24 cellular contexts compared by ENCODE assay signal in genomic region chr5:100726116-100726515, GRCh38.
DNase-seq lines count a peak whose midpoint lies in the region; ATAC-seq, FAIRE-seq and TF ChIP-seq lines count a peak whose summit lies in the region.
"Had no signal": no experiment of that assay in that cellular context is flagged by ENCODE, and none has a peak within 500 bp of the region (broad histone marks: within the 10 kb centered on the region; RNA-seq: fewer than 3 reads in every experiment).

No MANE protein-coding gene starts in this region.

- intact Hi-C loops in natural killer cell (cut with micrococcal nuclease) (no loop called here), GM12878 (cut with micrococcal nuclease; ENCODE audit: unreplicated experiment) (no loop called here)

- CTCF ChIA-PET in GM12878 (lab: Yijun Ruan, JAX), result interaction anchor here (1.1 to 1.7 kb wide), 2 partner anchors 10 to 48 kb away, joined by 3 read pairs; no protein-coding TSS in a partner anchor

- no peak overlapping the region for H3K27ac Mint-ChIP-seq in natural killer cell treated with Interleukin-12 subunit alpha and Interleukin-12 subunit beta and Interleukin-15 and Interleukin-18, amount 100 ng/mL, for 72 hours
- H3K27ac Mint-ChIP-seq in natural killer cell, result no peak overlapping the region
- H3K27ac Mint-ChIP-seq: B cell; CD4-positive, CD25-positive, alpha-beta regulatory T cell; CD8-positive, alpha-beta T cell had no signal

- H4K20me1 ChIP-seq in GM12878 (ENCODE audit: control insufficient read depth, insufficient read depth), result no peaks in the 10 kb centered on the region
- H4K20me1 ChIP-seq in smooth muscle cell (ENCODE audit: low read depth), result no peaks in the 10 kb centered on the region
- H4K20me1 ChIP-seq: BLaER1 had no signal

- H2AFZ ChIP-seq in GM12878 (ENCODE audit: control insufficient read depth, low read depth, low read length) (no peak overlapping the region), smooth muscle cell (ENCODE audit: low read depth) (peak overlapping the region; percentile 10)
- H2AFZ ChIP-seq: GM23248 had no signal

- H3K4me3 ChIP-seq in GM12878 (no peak overlapping the region), smooth muscle cell (no peak overlapping the region)
- H3K4me3 ChIP-seq: BLaER1, GM23248 had no signal

- POLR2A ChIA-PET in GM12878 (lab: Charles Lee), result interaction anchor here (0.5 kb wide), 1 partner anchor 252 kb away, joined by 4 read pairs; no protein-coding TSS in a partner anchor

- no peak for FAIRE-seq in GM12878 (lab: Jason Lieb, UNC)
- FAIRE-seq: A204.1, G401.6, GM18507, GM19239, H1 had no signal

- no peak overlapping the region for H3K27ac ChIP-seq in GM12878 (ENCODE audit: control insufficient read depth, insufficient read depth)
- no peak overlapping the region for H3K27ac ChIP-seq in smooth muscle cell (ENCODE audit: low read depth)
- H3K27ac ChIP-seq: 22Rv1, BLaER1, C4-2B, GM23248 had no signal

- no peaks in the 10 kb centered on the region for H3K4me1 ChIP-seq in GM12878 (ENCODE audit: control insufficient read depth, insufficient read depth, low read length)
- H3K4me1 ChIP-seq in smooth muscle cell (ENCODE audit: low read depth), result peaks cover 18% of the 10 kb centered on the region
- H3K4me1 ChIP-seq: BLaER1, Caco-2 had no signal

- in situ Hi-C loops in GM12878 (cut with MboI), result no loop called here

- BruUV-seq in GM12878 (replicated peaks; lab: Mats Ljungman, UMichigan), result no TSS peak

- SMC1A ChIA-PET in GM12878 (lab: Charles Lee; ENCODE audit: uncharacterized antibody, unreplicated experiment), result interaction anchor here (0.6 to 1.3 kb wide), 3 partner anchors 9 to 270 kb away, joined by 3 read pairs; no protein-coding TSS in a partner anchor

- peak; percentile 36 to 51 for ATAC-seq in natural killer cell treated with Interleukin-12 subunit alpha and Interleukin-12 subunit beta and Interleukin-15 and Interleukin-18, amount 100 ng/mL, for 72 hours
- ATAC-seq in natural killer cell (no peak), GM12878 (peak; percentile 29; the same call in 2 of the 3 replicates), HG03139 (IDR thresholded peaks at IDR 0.05; ENCODE audit: unreplicated experiment) (no peak)
- ATAC-seq: CD8-positive, alpha-beta T cell had no signal

- DNase-seq in natural killer cell treated with Interleukin-12 subunit alpha and Interleukin-12 subunit beta and Interleukin-15 and Interleukin-18, amount 100 ng/mL, for 72 hours (ENCODE audit: low spot score), result no peak
- DNase-seq in natural killer cell (no peak), GM12878 (ENCODE audit: low read depth, low spot score) (no peak), smooth muscle cell (lab: John Stamatoyannopoulos, UW; ENCODE audit: unreplicated experiment) (no peak), SK-N-DZ (ENCODE audit: low spot score) (no peak), hypothalamus (lab: John Stamatoyannopoulos, UW) (no peak)
- DNase-seq: Caco-2; CD4-positive, CD25-positive, alpha-beta regulatory T cell; CD8-positive, alpha-beta T cell; DMS153; DND-41; GM23248; H7; HCEC 1CT had no signal

- H3K4me2 ChIP-seq in GM12878 (ENCODE audit: control insufficient read depth, insufficient read depth), result no peak overlapping the region
- H3K4me2 ChIP-seq in smooth muscle cell, result no peak overlapping the region
- H3K4me2 ChIP-seq: BLaER1 had no signal

- H3K27me3 ChIP-seq in GM12878 (replicated peaks in 1 of 2; ENCODE audit: control insufficient read depth in 2 of 2, insufficient read depth in 2 of 2, low read length in 1 of 2) (no peaks in the 10 kb centered on the region), smooth muscle cell (ENCODE audit: low read depth) (no peaks in the 10 kb centered on the region)
- H3K27me3 ChIP-seq: BLaER1 had no signal

- no peak for TF ChIP-seq EP300 in GM12878 (IDR thresholded peaks at IDR 0.05; ENCODE audit: borderline replicate concordance in 1 of 2, control insufficient read depth in 1 of 2, low read depth in 2 of 2, low read length in 2 of 2)

- H3F3A ChIP-seq in smooth muscle cell (ENCODE audit: low read depth), result no peaks in the 10 kb centered on the region

- H3K4me3 Mint-ChIP-seq in natural killer cell treated with Interleukin-12 subunit alpha and Interleukin-12 subunit beta and Interleukin-15 and Interleukin-18, amount 100 ng/mL, for 72 hours, result no peak overlapping the region
- no peak overlapping the region for H3K4me3 Mint-ChIP-seq in natural killer cell
- H3K4me3 Mint-ChIP-seq: B cell; CD4-positive, CD25-positive, alpha-beta regulatory T cell; CD8-positive, alpha-beta T cell had no signal

- H3K36me3 Mint-ChIP-seq in natural killer cell treated with Interleukin-12 subunit alpha and Interleukin-12 subunit beta and Interleukin-15 and Interleukin-18, amount 100 ng/mL, for 72 hours, result no peaks in the 10 kb centered on the region
- no peaks in the 10 kb centered on the region for H3K36me3 Mint-ChIP-seq in natural killer cell
- H3K36me3 Mint-ChIP-seq: CD4-positive, CD25-positive, alpha-beta regulatory T cell; CD8-positive, alpha-beta T cell had no signal

- RAD21 ChIA-PET in GM12878 (lab: Charles Lee; ENCODE audit: unreplicated experiment), result no interaction called here

- no peaks in the 10 kb centered on the region for H3K27me3 Mint-ChIP-seq in natural killer cell treated with Interleukin-12 subunit alpha and Interleukin-12 subunit beta and Interleukin-15 and Interleukin-18, amount 100 ng/mL, for 72 hours
- H3K27me3 Mint-ChIP-seq in natural killer cell (ENCODE audit: low read depth in 2 of 2), result no peaks in the 10 kb centered on the region
- H3K27me3 Mint-ChIP-seq: CD4-positive, CD25-positive, alpha-beta regulatory T cell had no signal

- 20% methylated on average over 2 of the region's 2 CpGs for WGBS in GM12878 (ENCODE audit: insufficient coverage, insufficient replicate concordance, low lambda C conversion rate, missing lambda C conversion rate)
- WGBS in smooth muscle cell (ENCODE audit: low lambda C conversion rate), result 87% methylated on average over 2 of the region's 2 CpGs

- no peak for TF ChIP-seq RAD21 in GM12878 (IDR thresholded peaks at IDR 0.05; ENCODE audit: insufficient read depth, low read depth, low read length)

- peaks cover 0 to 2% of the 10 kb centered on the region in 2 donors for H3K4me1 Mint-ChIP-seq in natural killer cell treated with Interleukin-12 subunit alpha and Interleukin-12 subunit beta and Interleukin-15 and Interleukin-18, amount 100 ng/mL, for 72 hours (ENCODE audit: low read depth in 2 of 2)
- no peaks in the 10 kb centered on the region for H3K4me1 Mint-ChIP-seq in natural killer cell
- H3K4me1 Mint-ChIP-seq: B cell had no signal

- TF ChIP-seq CTCF in natural killer cell (IDR thresholded peaks at IDR 0.05) (no peak), GM12878 (IDR thresholded peaks at IDR 0.05 in 2 of 3, conservative IDR thresholded peaks at IDR 0.05 in 1 of 3; ENCODE audit: control insufficient read depth in 2 of 3, extremely low read depth in 1 of 3, insufficient read depth in 1 of 3, low read depth in 3 of 3, low read length in 3 of 3) (no peak), smooth muscle cell (IDR thresholded peaks at IDR 0.05; ENCODE audit: borderline replicate concordance, insufficient read depth, poor library complexity, severe bottlenecking) (no peak)

- TF ChIP-seq POLR2A in GM12878 (IDR thresholded peaks at IDR 0.05; ENCODE audit: low read depth, low read length), result no peak

- H3K9ac ChIP-seq in GM12878 (ENCODE audit: control insufficient read depth, insufficient read depth, low read length) (no peak overlapping the region), smooth muscle cell (ENCODE audit: low read depth) (no peak overlapping the region)
- H3K9ac ChIP-seq: BLaER1, GM23248 had no signal

- no peaks in the 10 kb centered on the region for H3K36me3 ChIP-seq in GM12878 (ENCODE audit: control insufficient read depth in 2 of 2, insufficient read depth in 2 of 2, low read length in 1 of 2)
- no peaks in the 10 kb centered on the region for H3K36me3 ChIP-seq in smooth muscle cell (ENCODE audit: low read depth)
- H3K36me3 ChIP-seq: BLaER1 had no signal

- H3K9me3 Mint-ChIP-seq in natural killer cell treated with Interleukin-12 subunit alpha and Interleukin-12 subunit beta and Interleukin-15 and Interleukin-18, amount 100 ng/mL, for 72 hours, result no peaks in the 10 kb centered on the region
- no peaks in the 10 kb centered on the region for H3K9me3 Mint-ChIP-seq in natural killer cell
- H3K9me3 Mint-ChIP-seq: CD4-positive, CD25-positive, alpha-beta regulatory T cell; CD8-positive, alpha-beta T cell had no signal

- H3K9me3 ChIP-seq in GM12878 (replicated peaks; ENCODE audit: control insufficient read depth, insufficient read depth, low read length) (no peaks in the 10 kb centered on the region), smooth muscle cell (replicated peaks; ENCODE audit: low read depth) (no peaks in the 10 kb centered on the region)
- H3K9me3 ChIP-seq: BLaER1, Caco-2 had no signal

- H3K79me2 ChIP-seq in GM12878 (ENCODE audit: control insufficient read depth, insufficient read depth, low read length) (no peaks in the 10 kb centered on the region), smooth muscle cell (ENCODE audit: low read depth) (no peaks in the 10 kb centered on the region)

TF ChIP-seq in GM12878, 131 proteins besides CTCF, POLR2A, EP300 and RAD21 (continues in another document):
- TF ChIP-seq BCL11A (IDR thresholded peaks at IDR 0.05; ENCODE audit: low read depth, low read length), result no peak
- TF ChIP-seq NFXL1 (IDR thresholded peaks at IDR 0.05; ENCODE audit: borderline replicate concordance), result no peak
- TF ChIP-seq MTA3 (IDR thresholded peaks at IDR 0.05; ENCODE audit: borderline replicate concordance, low read length), result no peak
- TF ChIP-seq, protein P1, sequence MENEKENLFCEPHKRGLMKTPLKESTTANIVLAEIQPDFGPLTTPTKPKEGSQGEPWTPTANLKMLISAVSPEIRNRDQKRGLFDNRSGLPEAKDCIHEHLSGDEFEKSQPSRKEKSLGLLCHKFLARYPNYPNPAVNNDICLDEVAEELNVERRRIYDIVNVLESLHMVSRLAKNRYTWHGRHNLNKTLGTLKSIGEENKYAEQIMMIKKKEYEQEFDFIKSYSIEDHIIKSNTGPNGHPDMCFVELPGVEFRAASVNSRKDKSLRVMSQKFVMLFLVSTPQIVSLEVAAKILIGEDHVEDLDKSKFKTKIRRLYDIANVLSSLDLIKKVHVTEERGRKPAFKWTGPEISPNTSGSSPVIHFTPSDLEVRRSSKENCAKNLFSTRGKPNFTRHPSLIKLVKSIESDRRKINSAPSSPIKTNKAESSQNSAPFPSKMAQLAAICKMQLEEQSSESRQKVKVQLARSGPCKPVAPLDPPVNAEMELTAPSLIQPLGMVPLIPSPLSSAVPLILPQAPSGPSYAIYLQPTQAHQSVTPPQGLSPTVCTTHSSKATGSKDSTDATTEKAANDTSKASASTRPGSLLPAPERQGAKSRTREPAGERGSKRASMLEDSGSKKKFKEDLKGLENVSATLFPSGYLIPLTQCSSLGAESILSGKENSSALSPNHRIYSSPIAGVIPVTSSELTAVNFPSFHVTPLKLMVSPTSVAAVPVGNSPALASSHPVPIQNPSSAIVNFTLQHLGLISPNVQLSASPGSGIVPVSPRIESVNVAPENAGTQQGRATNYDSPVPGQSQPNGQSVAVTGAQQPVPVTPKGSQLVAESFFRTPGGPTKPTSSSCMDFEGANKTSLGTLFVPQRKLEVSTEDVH (IDR thresholded peaks at IDR 0.05; ENCODE audit: low read depth, partially characterized antibody), result no peak
- TF ChIP-seq IRF4 (IDR thresholded peaks at IDR 0.05; ENCODE audit: low read depth, low read length), result no peak
- TF ChIP-seq SRF (IDR thresholded peaks at IDR 0.05; ENCODE audit: low read depth in 2 of 2, low read length in 2 of 2), result no peak
- no peak for TF ChIP-seq HCFC1 (IDR thresholded peaks at IDR 0.05; ENCODE audit: low read length)

Comparison
In these comparisons a context has a peak if more than half of its experiments do, and no peak if none do; other contexts are left out.
1. ATAC-seq: peak in natural killer cell treated with Interleukin-12 subunit alpha and Interleukin-12 subunit beta and Interleukin-15 and Interleukin-18, amount 100 ng/mL, for 72 hours (2 of 2) and GM12878 (single experiment); none in natural killer cell (0 of 3) and HG03139 (single experiment).